ENCODE assay signal across 4 cellular contexts in the genomic region with DNA sequence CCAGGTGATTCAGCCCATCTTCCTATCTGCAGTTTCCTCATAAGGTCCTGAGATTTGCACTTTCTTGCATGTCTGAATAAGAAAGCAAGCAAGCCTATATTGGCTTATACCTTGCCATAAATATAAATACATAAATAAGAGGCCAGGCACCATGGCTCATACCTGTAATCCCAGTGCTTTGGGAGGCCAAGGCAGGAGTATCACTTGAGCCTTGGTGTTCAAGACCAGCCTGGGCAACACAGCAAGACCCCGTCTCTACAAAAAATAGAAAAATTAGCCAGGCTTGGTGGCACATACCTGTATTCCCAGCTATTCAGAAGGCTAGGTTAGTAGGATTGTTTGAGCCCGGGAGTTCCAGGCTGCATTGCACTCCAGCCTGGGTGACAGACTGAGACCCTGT.
TF ChIP-seq lines count a peak whose summit lies in the region.

No MANE protein-coding gene starts in this region.

TF ChIP-seq in HepG2, 621 proteins besides CTCF, POLR2A, EP300 and RAD21:
- TF ChIP-seq ZNF121 (CRISPR knock-in tag; IDR thresholded peaks at IDR 0.05) (peak; percentile 58), FUBP1 (CRISPR knock-in tag; IDR thresholded peaks at IDR 0.05; ENCODE audit: borderline replicate concordance) (no peak)

TF ChIP-seq in HEK293, 187 proteins besides CTCF, POLR2A, EP300 and RAD21:
- no peak for TF ChIP-seq ZFHX2 (tag by site-specific recombination; conservative IDR thresholded peaks at IDR 0.05)
- peak; percentile 89 for TF ChIP-seq ZNF121 (tag by site-specific recombination; IDR thresholded peaks at IDR 0.05)

TF ChIP-seq in K562, 482 proteins besides CTCF, POLR2A, EP300 and RAD21:
- TF ChIP-seq SIX5 (IDR thresholded peaks at IDR 0.05; ENCODE audit: borderline replicate concordance in 1 of 2, insufficient read depth in 1 of 2, low read depth in 1 of 2, low read length in 2 of 2) (no peak), ZNF121 (CRISPR knock-in tag; conservative IDR thresholded peaks at IDR 0.05) (peak; percentile 24; the same call in 1 of the 2 replicates)

TF ChIP-seq in SK-N-SH treated with all-trans-retinoic acid at 6 μM for 48 hours, 23 proteins besides CTCF, POLR2A, EP300 and RAD21:
- no peak for TF ChIP-seq TCF4 (CRISPR knock-in tag; IDR thresholded peaks at IDR 0.05; ENCODE audit: borderline replicate concordance)
- TF ChIP-seq ZC3H10 (CRISPR knock-in tag; IDR thresholded peaks at IDR 0.05) = no peak
- no peak for TF ChIP-seq ZNF70 (CRISPR knock-in tag; IDR thresholded peaks at IDR 0.05)
- TF ChIP-seq, protein P1, sequence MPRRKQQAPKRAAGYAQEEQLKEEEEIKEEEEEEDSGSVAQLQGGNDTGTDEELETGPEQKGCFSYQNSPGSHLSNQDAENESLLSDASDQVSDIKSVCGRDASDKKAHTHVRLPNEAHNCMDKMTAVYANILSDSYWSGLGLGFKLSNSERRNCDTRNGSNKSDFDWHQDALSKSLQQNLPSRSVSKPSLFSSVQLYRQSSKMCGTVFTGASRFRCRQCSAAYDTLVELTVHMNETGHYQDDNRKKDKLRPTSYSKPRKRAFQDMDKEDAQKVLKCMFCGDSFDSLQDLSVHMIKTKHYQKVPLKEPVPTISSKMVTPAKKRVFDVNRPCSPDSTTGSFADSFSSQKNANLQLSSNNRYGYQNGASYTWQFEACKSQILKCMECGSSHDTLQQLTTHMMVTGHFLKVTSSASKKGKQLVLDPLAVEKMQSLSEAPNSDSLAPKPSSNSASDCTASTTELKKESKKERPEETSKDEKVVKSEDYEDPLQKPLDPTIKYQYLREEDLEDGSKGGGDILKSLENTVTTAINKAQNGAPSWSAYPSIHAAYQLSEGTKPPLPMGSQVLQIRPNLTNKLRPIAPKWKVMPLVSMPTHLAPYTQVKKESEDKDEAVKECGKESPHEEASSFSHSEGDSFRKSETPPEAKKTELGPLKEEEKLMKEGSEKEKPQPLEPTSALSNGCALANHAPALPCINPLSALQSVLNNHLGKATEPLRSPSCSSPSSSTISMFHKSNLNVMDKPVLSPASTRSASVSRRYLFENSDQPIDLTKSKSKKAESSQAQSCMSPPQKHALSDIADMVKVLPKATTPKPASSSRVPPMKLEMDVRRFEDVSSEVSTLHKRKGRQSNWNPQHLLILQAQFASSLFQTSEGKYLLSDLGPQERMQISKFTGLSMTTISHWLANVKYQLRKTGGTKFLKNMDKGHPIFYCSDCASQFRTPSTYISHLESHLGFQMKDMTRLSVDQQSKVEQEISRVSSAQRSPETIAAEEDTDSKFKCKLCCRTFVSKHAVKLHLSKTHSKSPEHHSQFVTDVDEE (CRISPR knock-in tag; IDR thresholded peaks at IDR 0.05) = no peak
- TF ChIP-seq RARB (CRISPR knock-in tag; IDR thresholded peaks at IDR 0.05) = no peak
- no peak for TF ChIP-seq BACH2 (CRISPR knock-in tag; IDR thresholded peaks at IDR 0.05; ENCODE audit: borderline replicate concordance)
- TF ChIP-seq ZFP30 (CRISPR knock-in tag; IDR thresholded peaks at IDR 0.05) = no peak
- TF ChIP-seq OSR1 (CRISPR knock-in tag; IDR thresholded peaks at IDR 0.05) = no peak
- no peak for TF ChIP-seq ZNF8 (CRISPR knock-in tag; IDR thresholded peaks at IDR 0.05)
- TF ChIP-seq, protein P2, sequence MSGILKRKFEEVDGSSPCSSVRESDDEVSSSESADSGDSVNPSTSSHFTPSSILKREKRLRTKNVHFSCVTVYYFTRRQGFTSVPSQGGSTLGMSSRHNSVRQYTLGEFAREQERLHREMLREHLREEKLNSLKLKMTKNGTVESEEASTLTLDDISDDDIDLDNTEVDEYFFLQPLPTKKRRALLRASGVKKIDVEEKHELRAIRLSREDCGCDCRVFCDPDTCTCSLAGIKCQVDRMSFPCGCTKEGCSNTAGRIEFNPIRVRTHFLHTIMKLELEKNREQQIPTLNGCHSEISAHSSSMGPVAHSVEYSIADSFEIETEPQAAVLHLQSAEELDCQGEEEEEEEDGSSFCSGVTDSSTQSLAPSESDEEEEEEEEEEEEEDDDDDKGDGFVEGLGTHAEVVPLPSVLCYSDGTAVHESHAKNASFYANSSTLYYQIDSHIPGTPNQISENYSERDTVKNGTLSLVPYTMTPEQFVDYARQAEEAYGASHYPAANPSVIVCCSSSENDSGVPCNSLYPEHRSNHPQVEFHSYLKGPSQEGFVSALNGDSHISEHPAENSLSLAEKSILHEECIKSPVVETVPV (CRISPR knock-in tag; IDR thresholded peaks at IDR 0.05) = no peak
- no peak for TF ChIP-seq PPARA (CRISPR knock-in tag; IDR thresholded peaks at IDR 0.05; ENCODE audit: borderline replicate concordance)
- no peak for TF ChIP-seq ZNF565 (CRISPR knock-in tag; conservative IDR thresholded peaks at IDR 0.05; ENCODE audit: low read depth)
- TF ChIP-seq GLIS3 (CRISPR knock-in tag; IDR thresholded peaks at IDR 0.05) = no peak
- no peak for TF ChIP-seq ARNTL (CRISPR knock-in tag; IDR thresholded peaks at IDR 0.05; ENCODE audit: borderline replicate concordance, low read depth)
- TF ChIP-seq, protein P3, sequence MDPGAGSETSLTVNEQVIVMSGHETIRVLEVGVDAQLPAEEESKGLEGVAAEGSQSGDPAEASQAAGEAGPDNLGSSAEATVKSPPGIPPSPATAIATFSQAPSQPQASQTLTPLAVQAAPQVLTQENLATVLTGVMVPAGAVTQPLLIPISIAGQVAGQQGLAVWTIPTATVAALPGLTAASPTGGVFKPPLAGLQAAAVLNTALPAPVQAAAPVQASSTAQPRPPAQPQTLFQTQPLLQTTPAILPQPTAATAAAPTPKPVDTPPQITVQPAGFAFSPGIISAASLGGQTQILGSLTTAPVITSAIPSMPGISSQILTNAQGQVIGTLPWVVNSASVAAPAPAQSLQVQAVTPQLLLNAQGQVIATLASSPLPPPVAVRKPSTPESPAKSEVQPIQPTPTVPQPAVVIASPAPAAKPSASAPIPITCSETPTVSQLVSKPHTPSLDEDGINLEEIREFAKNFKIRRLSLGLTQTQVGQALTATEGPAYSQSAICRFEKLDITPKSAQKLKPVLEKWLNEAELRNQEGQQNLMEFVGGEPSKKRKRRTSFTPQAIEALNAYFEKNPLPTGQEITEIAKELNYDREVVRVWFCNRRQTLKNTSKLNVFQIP (CRISPR knock-in tag; IDR thresholded peaks at IDR 0.05; ENCODE audit: borderline replicate concordance, low read depth) = no peak
- no peak for TF ChIP-seq PATZ1 (CRISPR knock-in tag; IDR thresholded peaks at IDR 0.05; ENCODE audit: borderline replicate concordance)
- TF ChIP-seq CSDC2 (CRISPR knock-in tag; IDR thresholded peaks at IDR 0.05) = no peak
- TF ChIP-seq SNAI2 (CRISPR knock-in tag; IDR thresholded peaks at IDR 0.05) = no peak
- TF ChIP-seq ZFP3 (CRISPR knock-in tag; IDR thresholded peaks at IDR 0.05) = no peak
- no peak for TF ChIP-seq CREB5 (CRISPR knock-in tag; IDR thresholded peaks at IDR 0.05; ENCODE audit: low read depth)
